1 cellular context compared by ENCODE assay signal in the genomic region with DNA sequence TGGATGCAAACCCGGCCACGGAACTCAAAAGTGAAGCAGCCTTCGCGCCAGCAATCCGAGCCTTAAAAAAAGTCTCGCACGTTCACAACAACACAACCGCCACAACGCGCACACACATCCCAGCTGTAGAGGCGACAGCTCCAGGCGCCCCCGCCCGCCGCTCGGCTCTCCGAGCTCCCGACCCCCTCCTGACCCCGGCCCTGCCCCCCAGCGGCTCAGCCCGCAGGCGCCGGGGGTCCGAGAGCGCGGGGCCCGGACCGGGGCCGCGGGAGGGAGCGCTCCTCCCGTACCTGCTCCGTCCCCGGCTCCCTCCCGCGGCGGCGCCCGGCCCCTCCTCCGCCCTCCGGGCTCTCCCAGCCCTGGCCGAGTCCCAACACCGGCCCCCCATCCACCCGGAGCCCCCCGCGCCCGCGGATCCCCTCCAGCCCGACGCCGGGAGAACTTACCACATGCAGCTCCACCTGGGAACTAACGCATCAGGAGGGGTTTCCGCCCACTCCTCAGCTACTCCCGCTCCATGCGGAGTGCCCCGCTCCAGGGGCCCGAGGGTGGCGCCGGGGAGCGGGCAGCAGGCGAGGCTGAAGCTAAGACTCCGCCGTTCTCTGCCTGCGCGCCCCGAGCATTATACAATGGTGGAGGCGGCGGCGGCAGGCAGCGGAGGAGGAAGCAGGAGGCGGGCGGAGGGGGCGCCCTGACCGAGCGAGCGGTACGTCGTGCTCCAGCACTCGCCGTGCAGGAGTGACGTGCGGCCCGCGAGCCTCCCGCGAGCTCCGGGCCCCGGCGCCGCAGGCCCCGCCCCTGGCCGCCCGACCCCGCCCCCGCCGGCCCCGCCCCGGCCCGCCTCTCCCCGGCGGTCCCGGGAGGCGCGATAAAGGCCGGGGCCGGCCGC.
TF ChIP-seq lines count a peak whose summit lies in the region.

A gene with protein sequence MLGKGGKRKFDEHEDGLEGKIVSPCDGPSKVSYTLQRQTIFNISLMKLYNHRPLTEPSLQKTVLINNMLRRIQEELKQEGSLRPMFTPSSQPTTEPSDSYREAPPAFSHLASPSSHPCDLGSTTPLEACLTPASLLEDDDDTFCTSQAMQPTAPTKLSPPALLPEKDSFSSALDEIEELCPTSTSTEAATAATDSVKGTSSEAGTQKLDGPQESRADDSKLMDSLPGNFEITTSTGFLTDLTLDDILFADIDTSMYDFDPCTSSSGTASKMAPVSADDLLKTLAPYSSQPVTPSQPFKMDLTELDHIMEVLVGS (minus strand): TSS at position 740 of the 889 bp plus-strand sequence. CDS start 17,042 bp downstream, outside the sequence.

TF ChIP-seq in HepG2, 621 proteins besides CTCF, POLR2A, EP300 and RAD21 (continued from another document and continues in another):
- TF ChIP-seq, protein P1, sequence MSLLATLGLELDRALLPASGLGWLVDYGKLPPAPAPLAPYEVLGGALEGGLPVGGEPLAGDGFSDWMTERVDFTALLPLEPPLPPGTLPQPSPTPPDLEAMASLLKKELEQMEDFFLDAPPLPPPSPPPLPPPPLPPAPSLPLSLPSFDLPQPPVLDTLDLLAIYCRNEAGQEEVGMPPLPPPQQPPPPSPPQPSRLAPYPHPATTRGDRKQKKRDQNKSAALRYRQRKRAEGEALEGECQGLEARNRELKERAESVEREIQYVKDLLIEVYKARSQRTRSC (CRISPR knock-in tag; IDR thresholded peaks at IDR 0.05; ENCODE audit: low read depth), result 0 out of 2 replicates have a peak, but pooled peaks have one; percentile 35
- TF ChIP-seq ZNF34 (CRISPR knock-in tag; IDR thresholded peaks at IDR 0.05; ENCODE audit: borderline replicate concordance), result 0 out of 2 replicates have a peak, but pooled peaks have one; percentile 21
- no peak for TF ChIP-seq BHLHE40 (IDR thresholded peaks at IDR 0.05; ENCODE audit: low read length)
- 0 out of 2 replicates have a peak, but pooled peaks have one; percentile 17 for TF ChIP-seq LCORL (IDR thresholded peaks at IDR 0.05)
- TF ChIP-seq LCORL (CRISPR knock-in tag; IDR thresholded peaks at IDR 0.05), result no peak
- peak; percentile 76; the same call in 1 of the 2 replicates for TF ChIP-seq ELF3 (CRISPR knock-in tag; IDR thresholded peaks at IDR 0.05)
- TF ChIP-seq ZNF326 (CRISPR knock-in tag; IDR thresholded peaks at IDR 0.05; ENCODE audit: borderline replicate concordance), result peak; percentile 51; the same call in 1 of the 2 replicates
- TF ChIP-seq CHD2 (IDR thresholded peaks at IDR 0.05; ENCODE audit: low read depth, low read length), result peak; percentile 80
- TF ChIP-seq MYC (CRISPR knock-in tag; IDR thresholded peaks at IDR 0.05; ENCODE audit: borderline replicate concordance), result peak; percentile 21
- no peak for TF ChIP-seq TCF7L2 (IDR thresholded peaks at IDR 0.05; ENCODE audit: low read depth, low read length)
- TF ChIP-seq TCF12 (IDR thresholded peaks at IDR 0.05), result no peak
- TF ChIP-seq TCF12 (CRISPR knock-in tag; IDR thresholded peaks at IDR 0.05), result peak; percentile 27; the same call in 1 of the 2 replicates
- TF ChIP-seq ZNF138 (CRISPR knock-in tag; IDR thresholded peaks at IDR 0.05; ENCODE audit: low read depth), result peak; percentile 89
- TF ChIP-seq HNRNPK (IDR thresholded peaks at IDR 0.05; ENCODE audit: low read depth, low read length, poor library complexity, severe bottlenecking), result peak; percentile 24
- no peak for TF ChIP-seq NCOA5 (CRISPR knock-in tag; IDR thresholded peaks at IDR 0.05)
- no peak for TF ChIP-seq ZNF30 (CRISPR knock-in tag; IDR thresholded peaks at IDR 0.05)
- TF ChIP-seq ZNF343 (CRISPR knock-in tag; IDR thresholded peaks at IDR 0.05), result peak; percentile 83; the same call in 1 of the 2 replicates
- 0 out of 2 replicates have a peak, but pooled peaks have one; percentile 47 for TF ChIP-seq ZNF260 (CRISPR knock-in tag; IDR thresholded peaks at IDR 0.05; ENCODE audit: borderline replicate concordance, low read depth)
- TF ChIP-seq HES4 (CRISPR knock-in tag; IDR thresholded peaks at IDR 0.05; ENCODE audit: borderline replicate concordance), result peak; percentile 20; the same call in 1 of the 2 replicates
- TF ChIP-seq, protein P2, sequence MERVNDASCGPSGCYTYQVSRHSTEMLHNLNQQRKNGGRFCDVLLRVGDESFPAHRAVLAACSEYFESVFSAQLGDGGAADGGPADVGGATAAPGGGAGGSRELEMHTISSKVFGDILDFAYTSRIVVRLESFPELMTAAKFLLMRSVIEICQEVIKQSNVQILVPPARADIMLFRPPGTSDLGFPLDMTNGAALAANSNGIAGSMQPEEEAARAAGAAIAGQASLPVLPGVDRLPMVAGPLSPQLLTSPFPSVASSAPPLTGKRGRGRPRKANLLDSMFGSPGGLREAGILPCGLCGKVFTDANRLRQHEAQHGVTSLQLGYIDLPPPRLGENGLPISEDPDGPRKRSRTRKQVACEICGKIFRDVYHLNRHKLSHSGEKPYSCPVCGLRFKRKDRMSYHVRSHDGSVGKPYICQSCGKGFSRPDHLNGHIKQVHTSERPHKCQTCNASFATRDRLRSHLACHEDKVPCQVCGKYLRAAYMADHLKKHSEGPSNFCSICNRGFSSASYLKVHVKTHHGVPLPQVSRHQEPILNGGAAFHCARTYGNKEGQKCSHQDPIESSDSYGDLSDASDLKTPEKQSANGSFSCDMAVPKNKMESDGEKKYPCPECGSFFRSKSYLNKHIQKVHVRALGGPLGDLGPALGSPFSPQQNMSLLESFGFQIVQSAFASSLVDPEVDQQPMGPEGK (CRISPR knock-in tag; IDR thresholded peaks at IDR 0.05), result peak; percentile 31
- TF ChIP-seq, protein P3, sequence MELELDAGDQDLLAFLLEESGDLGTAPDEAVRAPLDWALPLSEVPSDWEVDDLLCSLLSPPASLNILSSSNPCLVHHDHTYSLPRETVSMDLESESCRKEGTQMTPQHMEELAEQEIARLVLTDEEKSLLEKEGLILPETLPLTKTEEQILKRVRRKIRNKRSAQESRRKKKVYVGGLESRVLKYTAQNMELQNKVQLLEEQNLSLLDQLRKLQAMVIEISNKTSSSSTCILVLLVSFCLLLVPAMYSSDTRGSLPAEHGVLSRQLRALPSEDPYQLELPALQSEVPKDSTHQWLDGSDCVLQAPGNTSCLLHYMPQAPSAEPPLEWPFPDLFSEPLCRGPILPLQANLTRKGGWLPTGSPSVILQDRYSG (CRISPR knock-in tag; IDR thresholded peaks at IDR 0.05), result peak; percentile 11; the same call in 1 of the 2 replicates
- peak; percentile 30 for TF ChIP-seq CBX1 (IDR thresholded peaks at IDR 0.05; ENCODE audit: low read depth)
- TF ChIP-seq ZSCAN30 (CRISPR knock-in tag; IDR thresholded peaks at IDR 0.05), result no peak
- TF ChIP-seq, protein P4, sequence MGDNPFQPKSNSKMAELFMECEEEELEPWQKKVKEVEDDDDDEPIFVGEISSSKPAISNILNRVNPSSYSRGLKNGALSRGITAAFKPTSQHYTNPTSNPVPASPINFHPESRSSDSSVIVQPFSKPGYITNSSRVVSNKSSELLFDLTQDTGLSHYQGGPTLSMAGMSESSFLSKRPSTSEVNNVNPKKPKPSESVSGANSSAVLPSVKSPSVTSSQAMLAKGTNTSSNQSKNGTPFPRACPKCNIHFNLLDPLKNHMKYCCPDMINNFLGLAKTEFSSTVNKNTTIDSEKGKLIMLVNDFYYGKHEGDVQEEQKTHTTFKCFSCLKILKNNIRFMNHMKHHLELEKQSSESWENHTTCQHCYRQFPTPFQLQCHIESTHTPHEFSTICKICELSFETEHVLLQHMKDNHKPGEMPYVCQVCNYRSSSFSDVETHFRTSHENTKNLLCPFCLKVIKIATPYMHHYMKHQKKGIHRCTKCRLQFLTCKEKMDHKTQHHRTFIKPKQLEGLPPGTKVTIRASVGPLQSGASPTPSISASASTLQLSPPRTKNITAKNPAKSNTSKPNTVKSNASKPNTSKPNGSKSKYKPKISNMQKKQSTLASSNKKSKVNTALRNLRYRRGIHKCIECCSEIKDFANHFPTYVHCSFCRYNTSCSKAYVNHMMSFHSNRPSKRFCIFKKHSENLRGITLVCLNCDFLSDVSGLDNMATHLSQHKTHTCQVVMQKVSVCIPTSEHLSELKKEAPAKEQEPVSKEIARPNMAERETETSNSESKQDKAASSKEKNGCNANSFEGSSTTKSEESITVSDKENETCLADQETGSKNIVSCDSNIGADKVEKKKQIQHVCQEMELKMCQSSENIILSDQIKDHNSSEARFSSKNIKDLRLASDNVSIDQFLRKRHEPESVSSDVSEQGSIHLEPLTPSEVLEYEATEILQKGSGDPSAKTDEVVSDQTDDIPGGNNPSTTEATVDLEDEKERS (CRISPR knock-in tag; IDR thresholded peaks at IDR 0.05), result no peak
- TF ChIP-seq POGZ (CRISPR knock-in tag; IDR thresholded peaks at IDR 0.05), result 0 out of 2 replicates have a peak, but pooled peaks have one; percentile 11
- TF ChIP-seq ZSCAN29 (CRISPR knock-in tag; conservative IDR thresholded peaks at IDR 0.05), result 0 out of 2 replicates have a peak, but pooled peaks have one; percentile 24
- peak; percentile 30 for TF ChIP-seq DMAP1 (CRISPR knock-in tag; IDR thresholded peaks at IDR 0.05)
- TF ChIP-seq, protein P5, sequence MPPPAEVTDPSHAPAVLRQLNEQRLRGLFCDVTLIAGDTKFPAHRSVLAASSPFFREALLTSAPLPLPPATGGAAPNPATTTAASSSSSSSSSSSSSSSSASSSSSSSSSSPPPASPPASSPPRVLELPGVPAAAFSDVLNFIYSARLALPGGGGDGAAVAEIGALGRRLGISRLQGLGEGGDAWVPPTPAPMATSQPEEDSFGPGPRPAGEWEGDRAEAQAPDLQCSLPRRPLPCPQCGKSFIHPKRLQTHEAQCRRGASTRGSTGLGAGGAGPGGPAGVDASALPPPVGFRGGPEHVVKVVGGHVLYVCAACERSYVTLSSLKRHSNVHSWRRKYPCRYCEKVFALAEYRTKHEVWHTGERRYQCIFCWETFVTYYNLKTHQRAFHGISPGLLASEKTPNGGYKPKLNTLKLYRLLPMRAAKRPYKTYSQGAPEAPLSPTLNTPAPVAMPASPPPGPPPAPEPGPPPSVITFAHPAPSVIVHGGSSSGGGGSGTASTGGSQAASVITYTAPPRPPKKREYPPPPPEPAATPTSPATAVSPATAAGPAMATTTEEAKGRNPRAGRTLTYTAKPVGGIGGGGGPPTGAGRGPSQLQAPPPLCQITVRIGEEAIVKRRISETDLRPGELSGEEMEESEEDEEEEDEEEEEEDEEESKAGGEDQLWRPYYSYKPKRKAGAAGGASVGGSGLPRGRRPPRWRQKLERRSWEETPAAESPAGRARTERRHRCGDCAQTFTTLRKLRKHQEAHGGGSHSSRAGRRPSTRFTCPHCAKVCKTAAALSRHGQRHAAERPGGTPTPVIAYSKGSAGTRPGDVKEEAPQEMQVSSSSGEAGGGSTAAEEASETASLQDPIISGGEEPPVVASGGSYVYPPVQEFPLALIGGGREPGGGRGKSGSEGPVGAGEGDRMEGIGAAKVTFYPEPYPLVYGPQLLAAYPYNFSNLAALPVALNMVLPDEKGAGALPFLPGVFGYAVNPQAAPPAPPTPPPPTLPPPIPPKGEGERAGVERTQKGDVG (CRISPR knock-in tag; IDR thresholded peaks at IDR 0.05; ENCODE audit: borderline replicate concordance), result peak; percentile 40; the same call in 1 of the 2 replicates
- TF ChIP-seq, protein P6, sequence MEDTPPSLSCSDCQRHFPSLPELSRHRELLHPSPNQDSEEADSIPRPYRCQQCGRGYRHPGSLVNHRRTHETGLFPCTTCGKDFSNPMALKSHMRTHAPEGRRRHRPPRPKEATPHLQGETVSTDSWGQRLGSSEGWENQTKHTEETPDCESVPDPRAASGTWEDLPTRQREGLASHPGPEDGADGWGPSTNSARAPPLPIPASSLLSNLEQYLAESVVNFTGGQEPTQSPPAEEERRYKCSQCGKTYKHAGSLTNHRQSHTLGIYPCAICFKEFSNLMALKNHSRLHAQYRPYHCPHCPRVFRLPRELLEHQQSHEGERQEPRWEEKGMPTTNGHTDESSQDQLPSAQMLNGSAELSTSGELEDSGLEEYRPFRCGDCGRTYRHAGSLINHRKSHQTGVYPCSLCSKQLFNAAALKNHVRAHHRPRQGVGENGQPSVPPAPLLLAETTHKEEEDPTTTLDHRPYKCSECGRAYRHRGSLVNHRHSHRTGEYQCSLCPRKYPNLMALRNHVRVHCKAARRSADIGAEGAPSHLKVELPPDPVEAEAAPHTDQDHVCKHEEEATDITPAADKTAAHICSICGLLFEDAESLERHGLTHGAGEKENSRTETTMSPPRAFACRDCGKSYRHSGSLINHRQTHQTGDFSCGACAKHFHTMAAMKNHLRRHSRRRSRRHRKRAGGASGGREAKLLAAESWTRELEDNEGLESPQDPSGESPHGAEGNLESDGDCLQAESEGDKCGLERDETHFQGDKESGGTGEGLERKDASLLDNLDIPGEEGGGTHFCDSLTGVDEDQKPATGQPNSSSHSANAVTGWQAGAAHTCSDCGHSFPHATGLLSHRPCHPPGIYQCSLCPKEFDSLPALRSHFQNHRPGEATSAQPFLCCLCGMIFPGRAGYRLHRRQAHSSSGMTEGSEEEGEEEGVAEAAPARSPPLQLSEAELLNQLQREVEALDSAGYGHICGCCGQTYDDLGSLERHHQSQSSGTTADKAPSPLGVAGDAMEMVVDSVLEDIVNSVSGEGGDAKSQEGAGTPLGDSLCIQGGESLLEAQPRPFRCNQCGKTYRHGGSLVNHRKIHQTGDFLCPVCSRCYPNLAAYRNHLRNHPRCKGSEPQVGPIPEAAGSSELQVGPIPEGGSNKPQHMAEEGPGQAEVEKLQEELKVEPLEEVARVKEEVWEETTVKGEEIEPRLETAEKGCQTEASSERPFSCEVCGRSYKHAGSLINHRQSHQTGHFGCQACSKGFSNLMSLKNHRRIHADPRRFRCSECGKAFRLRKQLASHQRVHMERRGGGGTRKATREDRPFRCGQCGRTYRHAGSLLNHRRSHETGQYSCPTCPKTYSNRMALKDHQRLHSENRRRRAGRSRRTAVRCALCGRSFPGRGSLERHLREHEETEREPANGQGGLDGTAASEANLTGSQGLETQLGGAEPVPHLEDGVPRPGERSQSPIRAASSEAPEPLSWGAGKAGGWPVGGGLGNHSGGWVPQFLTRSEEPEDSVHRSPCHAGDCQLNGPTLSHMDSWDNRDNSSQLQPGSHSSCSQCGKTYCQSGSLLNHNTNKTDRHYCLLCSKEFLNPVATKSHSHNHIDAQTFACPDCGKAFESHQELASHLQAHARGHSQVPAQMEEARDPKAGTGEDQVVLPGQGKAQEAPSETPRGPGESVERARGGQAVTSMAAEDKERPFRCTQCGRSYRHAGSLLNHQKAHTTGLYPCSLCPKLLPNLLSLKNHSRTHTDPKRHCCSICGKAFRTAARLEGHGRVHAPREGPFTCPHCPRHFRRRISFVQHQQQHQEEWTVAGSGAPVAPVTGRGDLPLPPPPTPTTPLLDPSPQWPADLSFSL (CRISPR knock-in tag; IDR thresholded peaks at IDR 0.05), result peak; percentile 42; the same call in 1 of the 2 replicates
- TF ChIP-seq, protein P7, sequence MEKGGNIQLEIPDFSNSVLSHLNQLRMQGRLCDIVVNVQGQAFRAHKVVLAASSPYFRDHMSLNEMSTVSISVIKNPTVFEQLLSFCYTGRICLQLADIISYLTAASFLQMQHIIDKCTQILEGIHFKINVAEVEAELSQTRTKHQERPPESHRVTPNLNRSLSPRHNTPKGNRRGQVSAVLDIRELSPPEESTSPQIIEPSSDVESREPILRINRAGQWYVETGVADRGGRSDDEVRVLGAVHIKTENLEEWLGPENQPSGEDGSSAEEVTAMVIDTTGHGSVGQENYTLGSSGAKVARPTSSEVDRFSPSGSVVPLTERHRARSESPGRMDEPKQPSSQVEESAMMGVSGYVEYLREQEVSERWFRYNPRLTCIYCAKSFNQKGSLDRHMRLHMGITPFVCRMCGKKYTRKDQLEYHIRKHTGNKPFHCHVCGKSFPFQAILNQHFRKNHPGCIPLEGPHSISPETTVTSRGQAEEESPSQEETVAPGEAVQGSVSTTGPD (CRISPR knock-in tag; IDR thresholded peaks at IDR 0.05), result no peak
- peak; percentile 65; the same call in 1 of the 2 replicates for TF ChIP-seq ZIK1 (CRISPR knock-in tag; IDR thresholded peaks at IDR 0.05; ENCODE audit: borderline replicate concordance, low read depth)
- TF ChIP-seq BRD4 (CRISPR knock-in tag; IDR thresholded peaks at IDR 0.05), result peak; percentile 69; the same call in 1 of the 2 replicates
- peak; percentile 70 for TF ChIP-seq TBX2 (CRISPR knock-in tag; IDR thresholded peaks at IDR 0.05; ENCODE audit: borderline replicate concordance)
- peak; percentile 57; the same call in 1 of the 2 replicates for TF ChIP-seq BORCS8-MEF2B (CRISPR knock-in tag; IDR thresholded peaks at IDR 0.05)
- peak; percentile 81; the same call in 1 of the 2 replicates for TF ChIP-seq ZSCAN21 (CRISPR knock-in tag; IDR thresholded peaks at IDR 0.05; ENCODE audit: borderline replicate concordance)
